In the genomic region with DNA sequence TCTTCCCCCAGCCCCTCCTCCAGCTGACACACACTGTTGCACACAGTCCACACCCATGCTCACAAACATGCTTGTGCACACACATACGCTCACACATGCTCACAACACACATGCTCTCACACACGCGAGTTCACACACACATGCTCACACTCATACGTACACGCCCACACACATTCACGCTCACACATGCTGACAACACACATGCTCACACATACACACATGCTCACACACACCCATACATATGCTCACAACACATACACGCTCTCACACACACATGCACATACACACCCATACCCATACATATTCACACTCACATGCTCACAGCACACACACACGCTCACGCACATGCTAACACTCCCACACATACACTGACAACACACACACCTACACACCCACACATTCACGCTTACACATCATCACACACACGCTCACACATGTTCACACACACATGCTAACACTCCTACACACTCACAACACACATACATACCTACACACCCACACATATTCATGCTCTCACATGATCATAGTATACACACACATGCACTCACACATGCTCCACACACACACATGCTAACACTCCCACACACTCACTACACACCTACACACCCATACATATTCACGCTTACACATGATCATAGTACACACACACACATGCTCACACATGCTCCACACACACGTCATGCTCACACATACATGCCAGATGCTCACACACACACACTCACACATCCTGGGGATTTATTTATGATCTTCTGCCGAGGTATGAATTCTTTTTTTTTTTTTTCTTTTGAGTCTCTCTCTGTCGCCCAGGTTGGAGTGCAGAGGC, we compare ENCODE assay signal across 3 cellular contexts.
A peak's percentile ranks its signal among the peaks of the same experiment; 100 is the strongest.
TF ChIP-seq lines count a peak whose summit lies in the region.

No MANE protein-coding gene starts in this region.

TF ChIP-seq in SK-N-SH, 30 proteins besides CTCF, POLR2A, EP300 and RAD21:
- no peak for TF ChIP-seq FOSL2 (IDR thresholded peaks at IDR 0.05; ENCODE audit: borderline replicate concordance, low read depth)

TF ChIP-seq in SK-N-SH treated with all-trans-retinoic acid at 6 μM for 48 hours, 23 proteins besides CTCF, POLR2A, EP300 and RAD21:
- TF ChIP-seq BACH2 (CRISPR knock-in tag; IDR thresholded peaks at IDR 0.05; ENCODE audit: borderline replicate concordance): no peak

TF ChIP-seq in GM12878, 131 proteins besides CTCF, POLR2A, EP300 and RAD21:
- TF ChIP-seq BRCA1 (IDR thresholded peaks at IDR 0.05; ENCODE audit: low read depth, low read length) (no peak), MYB (IDR thresholded peaks at IDR 0.05; ENCODE audit: borderline replicate concordance, low read depth, low read length) (no peak), TCF3 (IDR thresholded peaks at IDR 0.05; ENCODE audit: borderline replicate concordance, insufficient read depth, low read depth, low read length) (0 out of 2 replicates have a peak, but pooled peaks have one; percentile 32), ZZZ3 (IDR thresholded peaks at IDR 0.05; ENCODE audit: control insufficient read depth, insufficient read length, low read depth) (no peak), POU2F2 (IDR thresholded peaks at IDR 0.05; ENCODE audit: borderline replicate concordance, low read depth, low read length) (0 out of 3 replicates have a peak, but pooled peaks have one; percentile 9), ZBED1 (IDR thresholded peaks at IDR 0.05; ENCODE audit: borderline replicate concordance) (no peak), NFXL1 (IDR thresholded peaks at IDR 0.05; ENCODE audit: borderline replicate concordance) (no peak), RCOR1 (conservative IDR thresholded peaks at IDR 0.05; ENCODE audit: low read depth, low read length) (no peak), NFIC (IDR thresholded peaks at IDR 0.05; ENCODE audit: low read depth, low read length) (peak; percentile 34; the same call in 1 of the 2 replicates), IKZF2 (IDR thresholded peaks at IDR 0.05) (no peak)
- TF ChIP-seq, protein P1, sequence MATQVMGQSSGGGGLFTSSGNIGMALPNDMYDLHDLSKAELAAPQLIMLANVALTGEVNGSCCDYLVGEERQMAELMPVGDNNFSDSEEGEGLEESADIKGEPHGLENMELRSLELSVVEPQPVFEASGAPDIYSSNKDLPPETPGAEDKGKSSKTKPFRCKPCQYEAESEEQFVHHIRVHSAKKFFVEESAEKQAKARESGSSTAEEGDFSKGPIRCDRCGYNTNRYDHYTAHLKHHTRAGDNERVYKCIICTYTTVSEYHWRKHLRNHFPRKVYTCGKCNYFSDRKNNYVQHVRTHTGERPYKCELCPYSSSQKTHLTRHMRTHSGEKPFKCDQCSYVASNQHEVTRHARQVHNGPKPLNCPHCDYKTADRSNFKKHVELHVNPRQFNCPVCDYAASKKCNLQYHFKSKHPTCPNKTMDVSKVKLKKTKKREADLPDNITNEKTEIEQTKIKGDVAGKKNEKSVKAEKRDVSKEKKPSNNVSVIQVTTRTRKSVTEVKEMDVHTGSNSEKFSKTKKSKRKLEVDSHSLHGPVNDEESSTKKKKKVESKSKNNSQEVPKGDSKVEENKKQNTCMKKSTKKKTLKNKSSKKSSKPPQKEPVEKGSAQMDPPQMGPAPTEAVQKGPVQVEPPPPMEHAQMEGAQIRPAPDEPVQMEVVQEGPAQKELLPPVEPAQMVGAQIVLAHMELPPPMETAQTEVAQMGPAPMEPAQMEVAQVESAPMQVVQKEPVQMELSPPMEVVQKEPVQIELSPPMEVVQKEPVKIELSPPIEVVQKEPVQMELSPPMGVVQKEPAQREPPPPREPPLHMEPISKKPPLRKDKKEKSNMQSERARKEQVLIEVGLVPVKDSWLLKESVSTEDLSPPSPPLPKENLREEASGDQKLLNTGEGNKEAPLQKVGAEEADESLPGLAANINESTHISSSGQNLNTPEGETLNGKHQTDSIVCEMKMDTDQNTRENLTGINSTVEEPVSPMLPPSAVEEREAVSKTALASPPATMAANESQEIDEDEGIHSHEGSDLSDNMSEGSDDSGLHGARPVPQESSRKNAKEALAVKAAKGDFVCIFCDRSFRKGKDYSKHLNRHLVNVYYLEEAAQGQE (IDR thresholded peaks at IDR 0.05; ENCODE audit: low read depth, low read length): no peak
- TF ChIP-seq, protein P2, sequence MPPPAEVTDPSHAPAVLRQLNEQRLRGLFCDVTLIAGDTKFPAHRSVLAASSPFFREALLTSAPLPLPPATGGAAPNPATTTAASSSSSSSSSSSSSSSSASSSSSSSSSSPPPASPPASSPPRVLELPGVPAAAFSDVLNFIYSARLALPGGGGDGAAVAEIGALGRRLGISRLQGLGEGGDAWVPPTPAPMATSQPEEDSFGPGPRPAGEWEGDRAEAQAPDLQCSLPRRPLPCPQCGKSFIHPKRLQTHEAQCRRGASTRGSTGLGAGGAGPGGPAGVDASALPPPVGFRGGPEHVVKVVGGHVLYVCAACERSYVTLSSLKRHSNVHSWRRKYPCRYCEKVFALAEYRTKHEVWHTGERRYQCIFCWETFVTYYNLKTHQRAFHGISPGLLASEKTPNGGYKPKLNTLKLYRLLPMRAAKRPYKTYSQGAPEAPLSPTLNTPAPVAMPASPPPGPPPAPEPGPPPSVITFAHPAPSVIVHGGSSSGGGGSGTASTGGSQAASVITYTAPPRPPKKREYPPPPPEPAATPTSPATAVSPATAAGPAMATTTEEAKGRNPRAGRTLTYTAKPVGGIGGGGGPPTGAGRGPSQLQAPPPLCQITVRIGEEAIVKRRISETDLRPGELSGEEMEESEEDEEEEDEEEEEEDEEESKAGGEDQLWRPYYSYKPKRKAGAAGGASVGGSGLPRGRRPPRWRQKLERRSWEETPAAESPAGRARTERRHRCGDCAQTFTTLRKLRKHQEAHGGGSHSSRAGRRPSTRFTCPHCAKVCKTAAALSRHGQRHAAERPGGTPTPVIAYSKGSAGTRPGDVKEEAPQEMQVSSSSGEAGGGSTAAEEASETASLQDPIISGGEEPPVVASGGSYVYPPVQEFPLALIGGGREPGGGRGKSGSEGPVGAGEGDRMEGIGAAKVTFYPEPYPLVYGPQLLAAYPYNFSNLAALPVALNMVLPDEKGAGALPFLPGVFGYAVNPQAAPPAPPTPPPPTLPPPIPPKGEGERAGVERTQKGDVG (CRISPR knock-in tag; IDR thresholded peaks at IDR 0.05): no peak
- TF ChIP-seq, protein P3, sequence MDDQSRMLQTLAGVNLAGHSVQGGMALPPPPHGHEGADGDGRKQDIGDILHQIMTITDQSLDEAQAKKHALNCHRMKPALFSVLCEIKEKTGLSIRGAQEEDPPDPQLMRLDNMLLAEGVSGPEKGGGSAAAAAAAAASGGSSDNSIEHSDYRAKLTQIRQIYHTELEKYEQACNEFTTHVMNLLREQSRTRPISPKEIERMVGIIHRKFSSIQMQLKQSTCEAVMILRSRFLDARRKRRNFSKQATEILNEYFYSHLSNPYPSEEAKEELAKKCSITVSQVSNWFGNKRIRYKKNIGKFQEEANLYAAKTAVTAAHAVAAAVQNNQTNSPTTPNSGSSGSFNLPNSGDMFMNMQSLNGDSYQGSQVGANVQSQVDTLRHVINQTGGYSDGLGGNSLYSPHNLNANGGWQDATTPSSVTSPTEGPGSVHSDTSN (IDR thresholded peaks at IDR 0.05; ENCODE audit: insufficient replicate concordance, low read depth, low read length): peak; percentile 39
- TF ChIP-seq, protein P4, sequence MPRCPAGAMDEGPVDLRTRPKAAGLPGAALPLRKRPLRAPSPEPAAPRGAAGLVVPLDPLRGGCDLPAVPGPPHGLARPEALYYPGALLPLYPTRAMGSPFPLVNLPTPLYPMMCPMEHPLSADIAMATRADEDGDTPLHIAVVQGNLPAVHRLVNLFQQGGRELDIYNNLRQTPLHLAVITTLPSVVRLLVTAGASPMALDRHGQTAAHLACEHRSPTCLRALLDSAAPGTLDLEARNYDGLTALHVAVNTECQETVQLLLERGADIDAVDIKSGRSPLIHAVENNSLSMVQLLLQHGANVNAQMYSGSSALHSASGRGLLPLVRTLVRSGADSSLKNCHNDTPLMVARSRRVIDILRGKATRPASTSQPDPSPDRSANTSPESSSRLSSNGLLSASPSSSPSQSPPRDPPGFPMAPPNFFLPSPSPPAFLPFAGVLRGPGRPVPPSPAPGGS (IDR thresholded peaks at IDR 0.05; ENCODE audit: borderline replicate concordance, insufficient read depth, low read depth, low read length, poor library complexity, severe bottlenecking): peak; percentile 97
- TF ChIP-seq, protein P5, sequence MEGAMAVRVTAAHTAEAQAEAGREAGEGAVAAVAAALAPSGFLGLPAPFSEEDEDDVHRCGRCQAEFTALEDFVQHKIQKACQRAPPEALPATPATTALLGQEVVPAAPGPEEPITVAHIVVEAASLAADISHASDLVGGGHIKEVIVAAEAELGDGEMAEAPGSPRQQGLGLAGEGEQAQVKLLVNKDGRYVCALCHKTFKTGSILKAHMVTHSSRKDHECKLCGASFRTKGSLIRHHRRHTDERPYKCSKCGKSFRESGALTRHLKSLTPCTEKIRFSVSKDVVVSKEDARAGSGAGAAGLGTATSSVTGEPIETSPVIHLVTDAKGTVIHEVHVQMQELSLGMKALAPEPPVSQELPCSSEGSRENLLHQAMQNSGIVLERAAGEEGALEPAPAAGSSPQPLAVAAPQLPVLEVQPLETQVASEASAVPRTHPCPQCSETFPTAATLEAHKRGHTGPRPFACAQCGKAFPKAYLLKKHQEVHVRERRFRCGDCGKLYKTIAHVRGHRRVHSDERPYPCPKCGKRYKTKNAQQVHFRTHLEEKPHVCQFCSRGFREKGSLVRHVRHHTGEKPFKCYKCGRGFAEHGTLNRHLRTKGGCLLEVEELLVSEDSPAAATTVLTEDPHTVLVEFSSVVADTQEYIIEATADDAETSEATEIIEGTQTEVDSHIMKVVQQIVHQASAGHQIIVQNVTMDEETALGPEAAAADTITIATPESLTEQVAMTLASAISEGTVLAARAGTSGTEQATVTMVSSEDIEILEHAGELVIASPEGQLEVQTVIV (IDR thresholded peaks at IDR 0.05; ENCODE audit: borderline replicate concordance, partially characterized antibody): no peak
